28 cellular contexts compared by ENCODE assay signal in genomic region chr1:154236855-154237254, GRCh38. TPM values are rescaled to one million over a fixed set of nuclear protein-coding genes. Genes with fewer than 3 reads are reported as not detected.
"Had no signal": no experiment of that assay in that cellular context is flagged by ENCODE, and none has a peak within 500 bp of the region (broad histone marks: within the 10 kb centered on the region; RNA-seq: fewer than 3 reads in every experiment).

No MANE protein-coding gene starts in this region.

- H3K4me3 Mint-ChIP-seq: naive B cell; nephron progenitor cell; stimulated activated naive B cell treated with anti-CD40 and anti-IgM and Interleukin-4, amounts not matched to agents 10 μg/mL and 1 μg/mL and 100 μg/mL, for 72 hours had no signal

- H3K9me3 ChIP-seq: colonic mucosa, esophagus squamous epithelium, psoas muscle, spleen, stomach, thoracic aorta, transverse colon had no signal

- H3K27me3 Mint-ChIP-seq: naive B cell; stimulated activated naive B cell treated with anti-CD40 and anti-IgM and Interleukin-4, amounts not matched to agents 10 μg/mL and 1 μg/mL and 100 μg/mL, for 72 hours had no signal

- H2AFZ ChIP-seq: parathyroid adenoma had no signal

- H3K4me3 ChIP-seq: colonic mucosa, esophagus squamous epithelium, lung, psoas muscle, spleen, stomach, thoracic aorta, transverse colon had no signal

- H3K27ac ChIP-seq: colonic mucosa, esophagus squamous epithelium, parathyroid adenoma, psoas muscle, spleen, stomach, thoracic aorta, transverse colon had no signal

- H3K27me3 ChIP-seq: colonic mucosa, esophagus squamous epithelium, spleen, stomach, transverse colon had no signal

- DNase-seq: colonic mucosa; dermis blood vessel endothelial cell; esophagus squamous epithelium; foreskin fibroblast; kidney; left cardiac atrium; left ventricle myocardium superior; mesendoderm; naive B cell; nephron progenitor cell; psoas muscle; retina; spleen; stimulated activated CD4-positive, alpha-beta T cell treated with anti-CD3 and anti-CD28 coated beads, Interleukin-15, amount 100 ng/mL, for 24 hours; stimulated activated CD4-positive, alpha-beta T cell treated with anti-CD3 and anti-CD28 coated beads, Interleukin-1b, Interleukin-23, amount 100 ng/mL, for 48 hours; stimulated activated CD4-positive, alpha-beta T cell treated with anti-CD3 and anti-CD28 coated beads, Interleukin-4, amount 100 ng/mL, for 24 hours; stimulated activated naive B cell treated with anti-CD40 and anti-IgM and Interleukin-4, amounts not matched to agents 10 μg/mL and 1 μg/mL and 100 μg/mL, for 72 hours; stomach; substantia nigra; transverse colon had no signal

- ATAC-seq: left ventricle myocardium superior; psoas muscle; sciatic nerve; stimulated activated naive B cell treated with anti-CD40 and anti-IgM and Interleukin-4, amounts not matched to agents 10 μg/mL and 1 μg/mL and 100 μg/mL, for 72 hours had no signal

- H3K4me1 ChIP-seq: colonic mucosa, esophagus squamous epithelium, parathyroid adenoma, transverse colon had no signal

- H3K9me3 Mint-ChIP-seq: naive B cell; nephron progenitor cell; stimulated activated naive B cell treated with anti-CD40 and anti-IgM and Interleukin-4, amounts not matched to agents 10 μg/mL and 1 μg/mL and 100 μg/mL, for 72 hours had no signal

- H3K27ac Mint-ChIP-seq: naive B cell; nephron progenitor cell; stimulated activated naive B cell treated with anti-CD40 and anti-IgM and Interleukin-4, amounts not matched to agents 10 μg/mL and 1 μg/mL and 100 μg/mL, for 72 hours had no signal

- H3K4me1 Mint-ChIP-seq: nephron progenitor cell had no signal

RNA-seq across cellular contexts. Expression of gene CFAP141, which starts 30.7 kb away (rescaled TPM):
- total RNA-seq: colonic mucosa, dermis blood vessel endothelial cell, epithelial cell of proximal tubule, esophagus squamous epithelium, kidney, left cardiac atrium, left ventricle myocardium superior, omental fat pad, psoas muscle, sciatic nerve, skeletal muscle tissue, spleen, stomach, thoracic aorta, transverse colon, ureter had no signal
- polyA plus RNA-seq: psoas muscle, spleen, stomach had no signal
